In the genomic region with DNA sequence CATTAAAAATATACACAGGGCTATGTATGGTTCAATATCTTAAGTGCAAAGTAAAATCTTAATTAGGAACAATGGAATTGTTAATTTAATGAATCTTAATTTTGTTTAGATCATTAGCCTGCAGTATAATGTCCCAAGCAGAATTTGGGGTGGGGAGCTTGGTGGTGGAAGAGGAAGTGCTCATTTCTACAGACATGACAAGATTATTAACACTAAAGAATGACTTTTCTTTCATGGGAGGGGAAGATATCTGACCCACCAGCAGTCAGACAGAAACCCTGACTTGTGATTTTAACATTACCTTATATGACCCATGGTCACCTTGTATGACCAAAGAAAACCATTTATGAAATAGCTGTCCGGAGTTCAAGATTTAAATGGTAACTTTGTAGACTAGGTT, we compare ENCODE assay signal across 15 cellular contexts.
"Had no signal": no experiment of that assay in that cellular context is flagged by ENCODE, and none has a peak within 500 bp of the region (broad histone marks: within the 10 kb centered on the region; RNA-seq: fewer than 3 reads in every experiment).

No MANE protein-coding gene starts in this region.

- H3K4me3 ChIP-seq: gastrocnemius medialis, left lung, psoas muscle, right lobe of liver had no signal

- DNase-seq: activated CD4-positive, alpha-beta memory T cell treated with anti-CD3 and anti-CD28 coated beads for 36 hours; activated CD4-positive, alpha-beta T cell treated with anti-CD3 and anti-CD28 coated beads for 1 hour; activated effector memory CD4-positive, alpha-beta T cell treated with anti-CD3 and anti-CD28 coated beads, Interleukin-2, amount 50 U/mL, for 16 hours; activated naive CD8-positive, alpha-beta T cell treated with anti-CD3 and anti-CD28 coated beads, Interleukin-2, amount 10 ng/mL, durations not matched to agents 7 days and 5 days; activated T-cell treated with anti-CD3 and anti-CD28 coated beads, Interleukin-2, amount 50 U/mL, for 4 hours; gastrocnemius medialis; mesendoderm; occipital lobe; psoas muscle; stimulated activated CD4-positive, alpha-beta T cell treated with anti-CD3 and anti-CD28 coated beads, Interleukin-2, amount 100 ng/mL, for 24 hours; stimulated activated naive B cell treated with anti-CD40 and anti-IgM and Interleukin-4, amounts not matched to agents 10 μg/mL and 1 μg/mL and 100 μg/mL, for 72 hours had no signal

- H3K9me3 Mint-ChIP-seq: activated T-cell treated with anti-CD3 and anti-CD28 coated beads, Interleukin-2, amount 50 U/mL, for 4 hours; nephron; stimulated activated naive B cell treated with anti-CD40 and anti-IgM and Interleukin-4, amounts not matched to agents 10 μg/mL and 1 μg/mL and 100 μg/mL, for 72 hours had no signal

- H3K27ac Mint-ChIP-seq: activated CD4-positive, alpha-beta memory T cell treated with anti-CD3 and anti-CD28 coated beads for 36 hours; activated naive CD8-positive, alpha-beta T cell treated with anti-CD3 and anti-CD28 coated beads, Interleukin-2, amount 10 ng/mL, durations not matched to agents 7 days and 5 days; stimulated activated naive B cell treated with anti-CD40 and anti-IgM and Interleukin-4, amounts not matched to agents 10 μg/mL and 1 μg/mL and 100 μg/mL, for 72 hours had no signal

- H3K36me3 ChIP-seq: gastrocnemius medialis, left lung, right lobe of liver had no signal

- H3K27ac ChIP-seq: gastrocnemius medialis, left lung, psoas muscle, right lobe of liver had no signal

- H3K27me3 ChIP-seq: gastrocnemius medialis, left lung, right lobe of liver had no signal

- FAIRE-seq: bronchial epithelial cell had no signal

- H3K9me3 ChIP-seq: gastrocnemius medialis, left lung, psoas muscle, right lobe of liver had no signal

- H3K4me3 Mint-ChIP-seq: activated CD4-positive, alpha-beta memory T cell treated with anti-CD3 and anti-CD28 coated beads for 36 hours; activated naive CD8-positive, alpha-beta T cell treated with anti-CD3 and anti-CD28 coated beads, Interleukin-2, amount 10 ng/mL, durations not matched to agents 7 days and 5 days; activated T-cell treated with anti-CD3 and anti-CD28 coated beads, Interleukin-2, amount 50 U/mL, for 4 hours; nephron; stimulated activated naive B cell treated with anti-CD40 and anti-IgM and Interleukin-4, amounts not matched to agents 10 μg/mL and 1 μg/mL and 100 μg/mL, for 72 hours had no signal

- H3K27me3 Mint-ChIP-seq: activated CD4-positive, alpha-beta memory T cell treated with anti-CD3 and anti-CD28 coated beads for 36 hours; stimulated activated naive B cell treated with anti-CD40 and anti-IgM and Interleukin-4, amounts not matched to agents 10 μg/mL and 1 μg/mL and 100 μg/mL, for 72 hours had no signal

- H3K36me3 Mint-ChIP-seq: stimulated activated naive B cell treated with anti-CD40 and anti-IgM and Interleukin-4, amounts not matched to agents 10 μg/mL and 1 μg/mL and 100 μg/mL, for 72 hours had no signal

- H3K4me1 ChIP-seq: gastrocnemius medialis, psoas muscle, right lobe of liver had no signal

- ATAC-seq: activated T-cell treated with anti-CD3 and anti-CD28 coated beads, Interleukin-2, amount 50 U/mL, for 4 hours; stimulated activated naive B cell treated with anti-CD40 and anti-IgM and Interleukin-4, amounts not matched to agents 10 μg/mL and 1 μg/mL and 100 μg/mL, for 72 hours had no signal
